In genomic region chr13:53311561-53311960, GRCh38 we compare ENCODE assay signal across 1 cellular context.
TF ChIP-seq lines count a peak whose summit lies in the region.

No MANE protein-coding gene starts in this region.

TF ChIP-seq in GM23338, 12 proteins besides CTCF, POLR2A, EP300 and RAD21 (continued from another document):
- TF ChIP-seq ZNF462 (CRISPR knock-in tag; IDR thresholded peaks at IDR 0.05) (no peak), ETS1 (IDR thresholded peaks at IDR 0.05) (no peak), POLR2AphosphoS5 (IDR thresholded peaks at IDR 0.05; ENCODE audit: low read depth) (no peak)
